ENCODE assay signal across 13 cellular contexts in genomic region chr3:46380471-46381215, GRCh38. TPM values are rescaled to one million over a fixed set of nuclear protein-coding genes. Genes with fewer than 3 reads are reported as not detected.
DNase-seq lines count a peak whose midpoint lies in the region; ATAC-seq, FAIRE-seq and TF ChIP-seq lines count a peak whose summit lies in the region.
"Had no signal": no experiment of that assay in that cellular context is flagged by ENCODE, and none has a peak within 500 bp of the region (broad histone marks: within the 10 kb centered on the region; RNA-seq: fewer than 3 reads in every experiment).

No MANE protein-coding gene starts in this region.

- no peak overlapping the region for H2AFZ ChIP-seq in HepG2 (ENCODE audit: low read length)

- H3K79me2 ChIP-seq in HepG2 (ENCODE audit: insufficient read depth, low read length), result no peaks in the 10 kb centered on the region

- H3K36me3 ChIP-seq in liver (ENCODE audit: control insufficient read depth in 4 of 4, insufficient read depth in 3 of 4, low read depth in 1 of 4, low read length in 3 of 4), result no peaks in the 10 kb centered on the region
- no peaks in the 10 kb centered on the region for H3K36me3 ChIP-seq in HepG2 (replicated peaks in 1 of 2; ENCODE audit: control insufficient read depth in 1 of 2, insufficient read depth in 2 of 2, low read length in 2 of 2)
- H3K36me3 ChIP-seq: heart right ventricle had no signal

- H3K9ac ChIP-seq in liver (ENCODE audit: low read depth in 1 of 2, low read length in 2 of 2), result no peak overlapping the region
- H3K9ac ChIP-seq in HepG2 (ENCODE audit: insufficient read depth, low read depth, low read length), result no peak overlapping the region

- H3K4me1 ChIP-seq in liver (ENCODE audit: control insufficient read depth in 4 of 4, insufficient read depth in 4 of 4, low read length in 3 of 4) (peaks cover 0 to 10% (median 9%) of the 10 kb centered on the region in 4 donors), HepG2 (ENCODE audit: insufficient read depth, low read length) (no peaks in the 10 kb centered on the region)

- intact Hi-C loops in HepG2 (cut with micrococcal nuclease; ENCODE audit: unreplicated experiment), result no loop called here
- intact Hi-C loops in activated B cell treated with CpG ODN at 0.5 μM for 24 hours (cut with micrococcal nuclease), result loop anchor here (5.0 kb wide), 2 partner anchors 62 to 177 kb away; no protein-coding TSS in a partner anchor

- ATAC-seq in HepG2 (no peak), activated B cell treated with CpG ODN at 0.5 μM for 24 hours (ENCODE audit: low read depth) (no peak), HG03342 (IDR thresholded peaks at IDR 0.05; ENCODE audit: unreplicated experiment) (no peak), HG02798 (IDR thresholded peaks at IDR 0.05; ENCODE audit: poor library complexity, unreplicated experiment) (no peak)
- ATAC-seq: activated T-cell treated with anti-CD3 and anti-CD28 coated beads, Interleukin-2, amount 50 U/mL, for 72 hours; heart right ventricle had no signal

- H3K27me3 ChIP-seq in liver (ENCODE audit: control insufficient read depth in 4 of 4, insufficient read depth in 4 of 4, low read length in 3 of 4) (no peaks in the 10 kb centered on the region), HepG2 (ENCODE audit: control insufficient read depth in 1 of 2, insufficient read depth in 2 of 2, low read length in 2 of 2) (peaks cover 0 to 1% of the 10 kb centered on the region in 2 experiments; a peak in 1 of 5 replicates)

- TF ChIP-seq CTCF in liver (IDR thresholded peaks at IDR 0.05; ENCODE audit: low read depth, low read length, missing input control), result no peak
- no peak for TF ChIP-seq CTCF in HepG2 (CRISPR knock-in tag; IDR thresholded peaks at IDR 0.05)
- TF ChIP-seq CTCF in activated B cell treated with CpG ODN at 0.5 μM for 24 hours (IDR thresholded peaks at IDR 0.05), result no peak

- H3K9me3 Mint-ChIP-seq in activated B cell treated with CpG ODN at 0.5 μM for 24 hours, result no peaks in the 10 kb centered on the region
- H3K9me3 Mint-ChIP-seq: activated T-cell treated with anti-CD3 and anti-CD28 coated beads, Interleukin-2, amount 50 U/mL, for 72 hours had no signal

- no peak for TF ChIP-seq RAD21 in liver (IDR thresholded peaks at IDR 0.05)
- TF ChIP-seq RAD21 in HepG2 (CRISPR knock-in tag; IDR thresholded peaks at IDR 0.05), result no peak

- TF ChIP-seq EP300 in HepG2 (IDR thresholded peaks at IDR 0.05; ENCODE audit: low read depth in 2 of 2, low read length in 2 of 2) (no peak), HepG2 (CRISPR knock-in tag; IDR thresholded peaks at IDR 0.05; ENCODE audit: borderline replicate concordance) (no peak)

- H3K4me3 ChIP-seq in liver (ENCODE audit: low read depth in 1 of 3, low read length in 3 of 3), result no peak overlapping the region
- no peak overlapping the region for H3K4me3 ChIP-seq in HepG2 (replicated peaks in 1 of 3; ENCODE audit: insufficient read depth in 1 of 3, low read depth in 2 of 3, low read length in 3 of 3)
- H3K4me3 ChIP-seq: heart right ventricle had no signal

- H3K27ac ChIP-seq in liver (ENCODE audit: low read depth in 1 of 2, low read length in 2 of 2) (peak overlapping the region; percentile 59 to 72), HepG2 (ENCODE audit: extremely low read length, insufficient read depth, low read length) (no peak overlapping the region)

- WGBS in liver, result 78% methylated on average over 8 of the region's 8 CpGs
- WGBS in HepG2 (ENCODE audit: low lambda C conversion rate), result 45% methylated on average over 7 of the region's 8 CpGs

- H3K36me3 Mint-ChIP-seq in activated B cell treated with CpG ODN at 0.5 μM for 24 hours (ENCODE audit: low read depth), result no peaks in the 10 kb centered on the region

- H3K27ac Mint-ChIP-seq in activated B cell treated with CpG ODN at 0.5 μM for 24 hours, result peak overlapping the region; percentile 62
- H3K27ac Mint-ChIP-seq: activated T-cell treated with anti-CD3 and anti-CD28 coated beads, Interleukin-2, amount 50 U/mL, for 72 hours had no signal

- peak overlapping the region; percentile 47 for H3K4me3 Mint-ChIP-seq in activated B cell treated with CpG ODN at 0.5 μM for 24 hours
- H3K4me3 Mint-ChIP-seq: activated T-cell treated with anti-CD3 and anti-CD28 coated beads, Interleukin-2, amount 50 U/mL, for 72 hours had no signal

- POLR2A ChIA-PET in HepG2 (lab: Yijun Ruan, JAX) (no interaction called here), activated B cell treated with CpG ODN at 0.5 μM for 24 hours (lab: Charles Lee) (no interaction called here)

- no peak for TF ChIP-seq POLR2A in HepG2 (IDR thresholded peaks at IDR 0.05; ENCODE audit: insufficient read depth in 1 of 2, low read depth in 2 of 2, low read length in 2 of 2)

- DNase-seq in HepG2 (ENCODE audit: low spot score) (no peak), activated B cell treated with CpG ODN at 0.5 μM for 24 hours (no peak), medulla oblongata (ENCODE audit: extremely low spot score) (peak; percentile 31), NOMO-1 treated with dmso at 0.1 percent for 144 hours (lab: John Stamatoyannopoulos, UW; ENCODE audit: unreplicated experiment) (no peak), NOMO-1 treated with DMSO at 0.1 percent for 48 hours (lab: John Stamatoyannopoulos, UW; ENCODE audit: unreplicated experiment) (no peak)
- DNase-seq: activated T-cell treated with anti-CD3 and anti-CD28 coated beads, Interleukin-2, amount 50 U/mL, for 72 hours; cerebellar nuclear complex; heart right ventricle; NCI-H774; T-helper 9 cell had no signal

- no peak overlapping the region for H3K4me2 ChIP-seq in HepG2 (ENCODE audit: low read depth, low read length)

- H3K27me3 Mint-ChIP-seq in activated B cell treated with CpG ODN at 0.5 μM for 24 hours, result no peaks in the 10 kb centered on the region

- no TSS peak for BruUV-seq in HepG2 (replicated peaks; lab: Mats Ljungman, UMichigan)

- H3K9me3 ChIP-seq in liver (ENCODE audit: control insufficient read depth in 4 of 4, low read length in 3 of 4) (no peaks in the 10 kb centered on the region), HepG2 (ENCODE audit: low read length) (no peaks in the 10 kb centered on the region)
- H3K9me3 ChIP-seq: heart right ventricle had no signal

- CTCF ChIA-PET in HepG2 (lab: Yijun Ruan, JAX; ENCODE audit: low intra/inter-chr PET ratio, low total read pairs) (no interaction called here), activated B cell treated with CpG ODN at 0.5 μM for 24 hours (lab: Charles Lee) (interaction anchor here (0.8 kb wide), 1 partner anchor 104 kb away, joined by 3 read pairs; no protein-coding TSS in a partner anchor)

- no peak for FAIRE-seq in HepG2 (lab: Jason Lieb, UNC)

- peaks cover 61% of the 10 kb centered on the region for H3K4me1 Mint-ChIP-seq in activated B cell treated with CpG ODN at 0.5 μM for 24 hours

- in situ Hi-C loops in HepG2 (cut with HindIII; ENCODE audit: extremely low pct_ligation_motif_present, low pct_unique_long_range_greater_than_20kb), result no loop called here

- no peaks in the 10 kb centered on the region for H4K20me1 ChIP-seq in HepG2 (ENCODE audit: insufficient read depth, low read length)

RNA-seq across cellular contexts. Expression of gene CCR5, which starts 9.9 kb away (rescaled TPM):
- total RNA-seq in liver (under 1 TPM; 0.23 to 0.75 TPM), HepG2 (2016; rRNA removed; fragmentation: Illumina TruSeq; extraction: Trizol) (not detected in 2 replicates), activated B cell treated with CpG ODN at 0.5 μM for 24 hours (0.27 and 0.55 TPM in 2 replicates)
- polyA plus RNA-seq in liver (under 1 TPM; 0.06 to 0.51 TPM), HepG2 (2011; rRNA removed) (not detected in 2 replicates)
- not detected in 2 replicates for total RNA-seq in HepG2 (2016; cell fraction: cytosol; rRNA removed; fragmentation: Illumina TruSeq; extraction: Trizol; ENCODE audit: low read depth)
- total RNA-seq in HepG2 (2016; cell fraction: insoluble cytoplasmic fraction; rRNA removed; fragmentation: Illumina TruSeq; extraction: Trizol), result not detected in 2 replicates
- not detected in 2 replicates for total RNA-seq in HepG2 (2016; cell fraction: membrane; rRNA removed; fragmentation: Illumina TruSeq; extraction: Trizol)
- not detected in 2 replicates for total RNA-seq in HepG2 (2016; cell fraction: nucleus; rRNA removed; fragmentation: Illumina TruSeq; extraction: Trizol)
- not detected in 2 replicates for polyA plus RNA-seq in HepG2 (2011; cell fraction: cytosol; rRNA removed)
- polyA plus RNA-seq in HepG2 (2011; cell fraction: nucleus; rRNA removed), result not detected in 2 replicates
- not detected in 2 replicates for polyA plus RNA-seq in HepG2 (2012)
- polyA plus RNA-seq in HepG2 (2016; cell fraction: cytosol; fragmentation: Illumina TruSeq; extraction: Trizol; ENCODE audit: low read depth), result not detected in 2 replicates
- polyA plus RNA-seq in HepG2 (2016; cell fraction: insoluble cytoplasmic fraction; fragmentation: Illumina TruSeq; extraction: Trizol; ENCODE audit: low read depth), result not detected in 2 replicates
- polyA plus RNA-seq in HepG2 (2016; cell fraction: membrane; fragmentation: Illumina TruSeq; extraction: Trizol; ENCODE audit: low read depth), result not detected in 2 replicates
- polyA plus RNA-seq in HepG2 (2016; cell fraction: nucleus; fragmentation: Illumina TruSeq; extraction: Trizol; ENCODE audit: insufficient read depth, low read depth), result not detected in 2 replicates
- not detected in 2 replicates for polyA minus RNA-seq in HepG2 (2011; rRNA and poly(A)+ RNA removed; ENCODE audit: low replicate concordance)
- polyA minus RNA-seq in HepG2 (2011; cell fraction: cytosol; rRNA and poly(A)+ RNA removed), result not detected in 2 replicates
- not detected in 2 replicates for polyA minus RNA-seq in HepG2 (2011; cell fraction: nucleus; rRNA and poly(A)+ RNA removed)

RNA-seq across cellular contexts. Expression of gene CCRL2, which starts 26.4 kb away (rescaled TPM):
- total RNA-seq in liver (1 to 10 TPM; 1.0 to 9.0 TPM), HepG2 (2016; rRNA removed; fragmentation: Illumina TruSeq; extraction: Trizol) (not detected in 2 replicates), activated B cell treated with CpG ODN at 0.5 μM for 24 hours (1.9 TPM in 2 replicates)
- polyA plus RNA-seq in liver (under 1 TPM; 0.51 to 0.62 TPM), HepG2 (2011; rRNA removed) (not detected in 2 replicates)
- total RNA-seq in HepG2 (2016; cell fraction: cytosol; rRNA removed; fragmentation: Illumina TruSeq; extraction: Trizol; ENCODE audit: low read depth), result not detected in 2 replicates
- not detected in 2 replicates for total RNA-seq in HepG2 (2016; cell fraction: insoluble cytoplasmic fraction; rRNA removed; fragmentation: Illumina TruSeq; extraction: Trizol)
- total RNA-seq in HepG2 (2016; cell fraction: membrane; rRNA removed; fragmentation: Illumina TruSeq; extraction: Trizol), result not detected in 2 replicates
- not detected in 2 replicates for total RNA-seq in HepG2 (2016; cell fraction: nucleus; rRNA removed; fragmentation: Illumina TruSeq; extraction: Trizol)
- polyA plus RNA-seq in HepG2 (2011; cell fraction: cytosol; rRNA removed), result not detected in 2 replicates
- polyA plus RNA-seq in HepG2 (2011; cell fraction: nucleus; rRNA removed), result not detected in 2 replicates
- not detected in 2 replicates for polyA plus RNA-seq in HepG2 (2012)
- not detected in 2 replicates for polyA plus RNA-seq in HepG2 (2016; cell fraction: cytosol; fragmentation: Illumina TruSeq; extraction: Trizol; ENCODE audit: low read depth)
- not detected in 2 replicates for polyA plus RNA-seq in HepG2 (2016; cell fraction: insoluble cytoplasmic fraction; fragmentation: Illumina TruSeq; extraction: Trizol; ENCODE audit: low read depth)
- polyA plus RNA-seq in HepG2 (2016; cell fraction: membrane; fragmentation: Illumina TruSeq; extraction: Trizol; ENCODE audit: low read depth), result not detected in 2 replicates
- polyA plus RNA-seq in HepG2 (2016; cell fraction: nucleus; fragmentation: Illumina TruSeq; extraction: Trizol; ENCODE audit: insufficient read depth, low read depth), result not detected in 2 replicates
- 1.0 and 3.6 TPM in 2 replicates for polyA minus RNA-seq in HepG2 (2011; rRNA and poly(A)+ RNA removed; ENCODE audit: low replicate concordance)
- polyA minus RNA-seq in HepG2 (2011; cell fraction: cytosol; rRNA and poly(A)+ RNA removed), result not detected in 2 replicates
- polyA minus RNA-seq in HepG2 (2011; cell fraction: nucleus; rRNA and poly(A)+ RNA removed), result not detected in 2 replicates

RNA-seq across cellular contexts. Expression of gene CCR2, which starts 26.7 kb away (rescaled TPM):
- total RNA-seq in liver (1 to 10 TPM; 3.3 to 3.4 TPM), HepG2 (2016; rRNA removed; fragmentation: Illumina TruSeq; extraction: Trizol) (not detected in 2 replicates), activated B cell treated with CpG ODN at 0.5 μM for 24 hours (0.16 and 0.29 TPM in 2 replicates)
- polyA plus RNA-seq in liver (1 to 10 TPM in 1 of 2 donors, under 1 TPM in 1; 0.68 to 1.5 TPM), HepG2 (2011; rRNA removed) (not detected in 2 replicates)
- total RNA-seq in HepG2 (2016; cell fraction: cytosol; rRNA removed; fragmentation: Illumina TruSeq; extraction: Trizol; ENCODE audit: low read depth), result not detected in 2 replicates
- total RNA-seq in HepG2 (2016; cell fraction: insoluble cytoplasmic fraction; rRNA removed; fragmentation: Illumina TruSeq; extraction: Trizol), result not detected in 2 replicates
- not detected in 2 replicates for total RNA-seq in HepG2 (2016; cell fraction: membrane; rRNA removed; fragmentation: Illumina TruSeq; extraction: Trizol)
- total RNA-seq in HepG2 (2016; cell fraction: nucleus; rRNA removed; fragmentation: Illumina TruSeq; extraction: Trizol), result not detected in 2 replicates
- polyA plus RNA-seq in HepG2 (2011; cell fraction: cytosol; rRNA removed), result not detected in 2 replicates
- polyA plus RNA-seq in HepG2 (2011; cell fraction: nucleus; rRNA removed), result not detected in 2 replicates
- not detected in 2 replicates for polyA plus RNA-seq in HepG2 (2012)
- polyA plus RNA-seq in HepG2 (2016; cell fraction: cytosol; fragmentation: Illumina TruSeq; extraction: Trizol; ENCODE audit: low read depth), result not detected in 2 replicates
- polyA plus RNA-seq in HepG2 (2016; cell fraction: insoluble cytoplasmic fraction; fragmentation: Illumina TruSeq; extraction: Trizol; ENCODE audit: low read depth), result not detected in 2 replicates
- not detected in 2 replicates for polyA plus RNA-seq in HepG2 (2016; cell fraction: membrane; fragmentation: Illumina TruSeq; extraction: Trizol; ENCODE audit: low read depth)
- polyA plus RNA-seq in HepG2 (2016; cell fraction: nucleus; fragmentation: Illumina TruSeq; extraction: Trizol; ENCODE audit: insufficient read depth, low read depth), result not detected in 2 replicates
- not detected in 2 replicates for polyA minus RNA-seq in HepG2 (2011; rRNA and poly(A)+ RNA removed; ENCODE audit: low replicate concordance)
- polyA minus RNA-seq in HepG2 (2011; cell fraction: cytosol; rRNA and poly(A)+ RNA removed), result not detected in 2 replicates
- not detected in 2 replicates for polyA minus RNA-seq in HepG2 (2011; cell fraction: nucleus; rRNA and poly(A)+ RNA removed)
